24 cellular contexts compared by ENCODE assay signal in the genomic region with DNA sequence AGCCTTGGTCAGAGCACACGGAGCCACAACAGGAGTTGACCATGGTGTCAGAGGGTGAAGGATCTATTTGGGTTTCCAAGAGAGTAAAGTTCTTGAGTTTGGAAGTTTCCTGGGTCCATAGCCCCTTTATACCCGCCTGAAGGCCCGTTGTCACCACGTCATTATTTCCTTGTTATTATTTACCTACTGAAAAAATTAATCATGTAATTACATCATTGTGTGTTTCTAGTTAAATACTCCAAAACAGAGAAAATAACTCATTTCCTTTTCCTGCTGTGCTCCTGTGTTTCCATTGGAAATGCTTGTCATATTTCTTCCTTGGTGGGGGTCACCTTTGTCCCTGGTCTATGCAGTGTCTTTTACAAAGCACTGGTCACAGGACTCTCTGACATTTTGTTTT. TPM values are rescaled to one million over a fixed set of nuclear protein-coding genes. Genes with fewer than 3 reads are reported as not detected.
"Had no signal": no experiment of that assay in that cellular context is flagged by ENCODE, and none has a peak within 500 bp of the region (broad histone marks: within the 10 kb centered on the region; RNA-seq: fewer than 3 reads in every experiment).

A gene (minus strand): TSS at position 101 of the 400 bp plus-strand sequence. CDS start 58 bp downstream, at position 43.

- H3K27ac ChIP-seq: esophagus muscularis mucosa, heart right ventricle, neural progenitor cell, pancreas, right lobe of liver, suprapubic skin, transverse colon, uterus had no signal

- FAIRE-seq: pancreas, small intestine had no signal

- H3K9ac ChIP-seq: neural progenitor cell had no signal

- H2AFZ ChIP-seq: neural progenitor cell had no signal

- H3K4me3 ChIP-seq: esophagus muscularis mucosa, heart right ventricle, mucosa of descending colon, neural progenitor cell, pancreas, right lobe of liver, suprapubic skin, transverse colon, uterus had no signal

- H3K27me3 ChIP-seq: neural progenitor cell, pancreas, right lobe of liver, transverse colon, uterus had no signal

- H3K9me3 ChIP-seq: esophagus muscularis mucosa, heart right ventricle, mucosa of descending colon, pancreas, right lobe of liver, suprapubic skin, transverse colon, uterus had no signal

- H3K4me1 Mint-ChIP-seq: activated CD4-positive, alpha-beta memory T cell treated with anti-CD3 and anti-CD28 coated beads, Interleukin-2, amount 10 ng/mL, durations not matched to agents 7 days and 5 days; activated CD8-positive, alpha-beta memory T cell treated with anti-CD3 and anti-CD28 coated beads, Interleukin-2, amount 10 ng/mL, durations not matched to agents 7 days and 5 days; neural progenitor cell had no signal

- H3K27ac Mint-ChIP-seq: activated B cell treated with CpG ODN at 0.5 μM for 24 hours; activated CD4-positive, alpha-beta memory T cell treated with anti-CD3 and anti-CD28 coated beads, Interleukin-2, amount 10 ng/mL, durations not matched to agents 7 days and 5 days; activated CD8-positive, alpha-beta memory T cell treated with anti-CD3 and anti-CD28 coated beads, Interleukin-2, amount 10 ng/mL, durations not matched to agents 7 days and 5 days; activated T-helper 2 cell treated with anti-CD3 and anti-CD28 coated beads, Interferon-gamma antibody, Interleukin-2, Interleukin-4, amounts not matched to agents 10 μg/mL and 5 μg/mL and 100 μg/mL, durations not matched to agents 14 hours and 24 hours and 36 hours; memory B cell; neural progenitor cell; stimulated activated naive CD8-positive, alpha-beta T cell treated with anti-CD3 and anti-CD28 coated beads, Interleukin-15, amount 100 ng/mL, for 72 hours had no signal

- DNase-seq: activated B cell treated with CpG ODN at 0.5 μM for 24 hours; activated CD4-positive, alpha-beta memory T cell treated with anti-CD3 and anti-CD28 coated beads, Interleukin-2, amount 10 ng/mL, durations not matched to agents 7 days and 5 days; activated CD4-positive, alpha-beta T cell treated with anti-CD3 and anti-CD28 coated beads for 48 hours; activated CD8-positive, alpha-beta memory T cell treated with anti-CD3 and anti-CD28 coated beads, Interleukin-2, amount 10 ng/mL, durations not matched to agents 7 days and 5 days; activated naive CD4-positive, alpha-beta T cell treated with Interleukin-2 at 50 U/mL for 16 hours; anterior cingulate cortex; cortex of kidney; effector CD4-positive, alpha-beta T cell; heart right ventricle; left ventricle myocardium superior; mucosa of descending colon; naive B cell; pancreas; right lobe of liver; small intestine; stimulated activated CD4-positive, alpha-beta T cell treated with anti-CD3 and anti-CD28 coated beads, Interleukin-4, amount 100 ng/mL, for 1 hour; stimulated activated naive CD8-positive, alpha-beta T cell treated with anti-CD3 and anti-CD28 coated beads, Interleukin-15, amount 100 ng/mL, for 72 hours; transverse colon; uterus had no signal

- H3K4me2 ChIP-seq: neural progenitor cell had no signal

- H3K9me3 Mint-ChIP-seq: activated CD4-positive, alpha-beta memory T cell treated with anti-CD3 and anti-CD28 coated beads, Interleukin-2, amount 10 ng/mL, durations not matched to agents 7 days and 5 days; memory B cell; stimulated activated naive CD8-positive, alpha-beta T cell treated with anti-CD3 and anti-CD28 coated beads, Interleukin-15, amount 100 ng/mL, for 72 hours had no signal

- H3K36me3 Mint-ChIP-seq: activated CD8-positive, alpha-beta memory T cell treated with anti-CD3 and anti-CD28 coated beads, Interleukin-2, amount 10 ng/mL, durations not matched to agents 7 days and 5 days; memory B cell; naive B cell; neural progenitor cell had no signal

- H3K4me1 ChIP-seq: esophagus muscularis mucosa, heart right ventricle, neural progenitor cell, pancreas, right lobe of liver, suprapubic skin, transverse colon, uterus had no signal

- H3K4me3 Mint-ChIP-seq: activated B cell treated with CpG ODN at 0.5 μM for 24 hours; activated CD4-positive, alpha-beta memory T cell treated with anti-CD3 and anti-CD28 coated beads, Interleukin-2, amount 10 ng/mL, durations not matched to agents 7 days and 5 days; activated CD8-positive, alpha-beta memory T cell treated with anti-CD3 and anti-CD28 coated beads, Interleukin-2, amount 10 ng/mL, durations not matched to agents 7 days and 5 days; memory B cell; naive B cell; neural progenitor cell; stimulated activated naive CD8-positive, alpha-beta T cell treated with anti-CD3 and anti-CD28 coated beads, Interleukin-15, amount 100 ng/mL, for 72 hours had no signal

- H3K36me3 ChIP-seq: esophagus muscularis mucosa, heart right ventricle, neural progenitor cell, pancreas, right lobe of liver, suprapubic skin, transverse colon, uterus had no signal

RNA-seq across cellular contexts. Expression of the gene that starts here (rescaled TPM):
- total RNA-seq: activated B cell treated with CpG ODN at 0.5 μM for 24 hours; activated CD4-positive, alpha-beta memory T cell treated with anti-CD3 and anti-CD28 coated beads, Interleukin-2, amount 10 ng/mL, durations not matched to agents 7 days and 5 days; activated CD8-positive, alpha-beta memory T cell treated with anti-CD3 and anti-CD28 coated beads, Interleukin-2, amount 10 ng/mL, durations not matched to agents 7 days and 5 days; activated T-helper 2 cell treated with anti-CD3 and anti-CD28 coated beads, Interferon-gamma antibody, Interleukin-2, Interleukin-4, amounts not matched to agents 10 μg/mL and 5 μg/mL and 100 μg/mL, durations not matched to agents 14 hours and 24 hours and 36 hours; esophagus muscularis mucosa; heart right ventricle; left ventricle myocardium superior; mucosa of descending colon; pancreas; right lobe of liver; transverse colon; uterus had no signal
- polyA plus RNA-seq: heart right ventricle, pancreas, small intestine had no signal
